ENCODE assay signal across 28 cellular contexts in the genomic region with DNA sequence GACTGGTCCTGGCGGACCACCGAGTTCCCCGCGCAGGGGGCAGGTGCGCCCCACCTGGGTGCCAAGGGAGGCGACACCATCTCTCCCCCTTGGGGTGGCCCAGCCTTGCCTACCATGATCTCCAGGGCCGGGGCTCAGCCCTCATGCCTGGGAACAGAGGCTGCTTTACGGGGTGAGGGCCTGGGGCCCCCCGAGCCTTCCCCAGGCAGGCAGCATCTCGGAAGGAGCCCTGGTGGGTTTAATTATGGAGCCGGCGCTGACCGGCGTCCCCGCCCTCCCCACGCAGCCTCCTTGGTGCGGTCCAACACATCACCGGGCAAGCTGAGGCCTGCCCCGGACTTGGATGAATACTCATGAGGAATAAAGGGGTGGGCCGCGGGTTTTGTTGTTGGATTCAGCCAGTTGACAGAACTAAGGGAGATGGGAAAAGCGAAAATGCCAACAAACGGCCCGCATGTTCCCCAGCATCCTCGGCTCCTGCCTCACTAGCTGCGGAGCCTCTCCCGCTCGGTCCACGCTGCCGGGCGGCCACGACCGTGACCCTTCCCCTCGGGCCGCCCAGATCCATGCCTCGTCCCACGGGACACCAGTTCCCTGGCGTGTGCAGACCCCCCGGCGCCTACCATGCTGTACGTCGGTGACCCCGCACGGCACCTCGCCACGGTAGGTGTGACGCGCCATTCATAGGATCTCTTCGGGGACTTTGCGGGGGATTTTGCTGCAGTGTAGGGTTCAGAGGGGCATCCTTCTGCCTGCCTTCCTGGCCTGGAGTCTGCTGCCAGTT. TPM values are rescaled to one million over a fixed set of nuclear protein-coding genes. Genes with fewer than 3 reads are reported as not detected.
A peak's percentile ranks its signal among the peaks of the same experiment; 100 is the strongest.
DNase-seq lines count a peak whose midpoint lies in the region; ATAC-seq, FAIRE-seq and TF ChIP-seq lines count a peak whose summit lies in the region.
"Had no signal": no experiment of that assay in that cellular context is flagged by ENCODE, and none has a peak within 500 bp of the region (broad histone marks: within the 10 kb centered on the region; RNA-seq: fewer than 3 reads in every experiment).

No MANE protein-coding gene starts in this region.

- no peaks in the 10 kb centered on the region for H3K4me1 Mint-ChIP-seq in T-helper 2 cell treated with Interferon-gamma antibody and Interleukin-4, amounts not matched to agents 5 μg/mL and 100 μg/mL, for 36 hours (ENCODE audit: low read depth)

- H3K4ac ChIP-seq in H1 (replicated peaks; ENCODE audit: insufficient read length, low read depth, low read length), result no peak overlapping the region

- no peak overlapping the region for H2BK12ac ChIP-seq in H1 (ENCODE audit: low read depth, low read length)

- H3K23me2 ChIP-seq in H1 (ENCODE audit: low read depth, low read length), result no peaks in the 10 kb centered on the region; the same call in 1 of the 2 replicates

- H2BK120ac ChIP-seq in H1 (replicated peaks; ENCODE audit: low read depth, low read length), result no peak overlapping the region

- H3K36me3 Mint-ChIP-seq in T-helper 2 cell treated with Interferon-gamma antibody and Interleukin-4, amounts not matched to agents 5 μg/mL and 100 μg/mL, for 36 hours (ENCODE audit: low read depth), result no peaks in the 10 kb centered on the region
- H3K36me3 Mint-ChIP-seq: CD14-positive monocyte, memory B cell had no signal

- H3K36me3 ChIP-seq in BLaER1 treated with 17β-estradiol and CSF1 and Interleukin-3, amounts not matched to agents 10 nM and 100 nM, result no peaks in the 10 kb centered on the region
- H3K36me3 ChIP-seq in H7 (replicated peaks; ENCODE audit: control insufficient read depth, insufficient read depth, low read length), result no peaks in the 10 kb centered on the region
- no peaks in the 10 kb centered on the region for H3K36me3 ChIP-seq in H1 (ENCODE audit: control insufficient read depth in 2 of 4, insufficient read depth in 4 of 4, low read length in 3 of 4)
- H3K36me3 ChIP-seq: neutrophil had no signal

- no peak for ATAC-seq in GM21825 (IDR thresholded peaks at IDR 0.05; ENCODE audit: unreplicated experiment)
- ATAC-seq: activated CD8-positive, alpha-beta T cell treated with anti-CD3 and anti-CD28 coated beads, Interleukin-2, amount 10 ng/mL, durations not matched to agents 7 days and 5 days; HCT116 had no signal

- no peak overlapping the region for H3K23ac ChIP-seq in H1 (ENCODE audit: insufficient read length)

- H3K27ac ChIP-seq in BLaER1 treated with 17β-estradiol and CSF1 and Interleukin-3, amounts not matched to agents 10 nM and 100 nM, result peak overlapping the region in 6 of 11 experiments; percentile 39 to 68 (median 60); a peak in 7 of 22 replicates
- H3K27ac ChIP-seq in H1 (ENCODE audit: low read depth, low read length), result no peak overlapping the region
- H3K27ac ChIP-seq: KMS-11, neutrophil had no signal

- H4K8ac ChIP-seq in H1 (ENCODE audit: extremely low read depth, insufficient read depth, low read length), result peak overlapping the region; percentile 28; the same call in 1 of the 2 replicates

- H3K4me1 ChIP-seq in BLaER1 treated with 17β-estradiol and CSF1 and Interleukin-3, amounts not matched to agents 10 nM and 100 nM, result peaks cover 39 to 86% (median 84%) of the 10 kb centered on the region in 10 experiments
- peaks cover 3 to 22% (median 16%) of the 10 kb centered on the region in 4 experiments for H3K4me1 ChIP-seq in H1 (replicated peaks in 1 of 4; ENCODE audit: control insufficient read depth in 3 of 4, insufficient read depth in 4 of 4, low read length in 3 of 4)

- CTCF ChIA-PET in H1 (lab: Charles Lee; ENCODE audit: partially characterized antibody), result interaction anchor here (0.9 to 2.5 kb wide), 6 partner anchors 8 to 37 kb away, joined by 3 to 8 read pairs (median 4); no protein-coding TSS in a partner anchor

- no peak overlapping the region for H3K14ac ChIP-seq in H1 (ENCODE audit: insufficient read length)

- no peak for TF ChIP-seq EP300 in H1 (IDR thresholded peaks at IDR 0.05; ENCODE audit: borderline replicate concordance in 1 of 2, low read depth in 2 of 2, low read length in 2 of 2)

- no peaks in the 10 kb centered on the region for H3K79me2 ChIP-seq in H1 (ENCODE audit: control insufficient read depth in 1 of 2, insufficient read depth in 2 of 2, low read length in 2 of 2)

- H2AK5ac ChIP-seq in H1 (ENCODE audit: low read depth, low read length), result 0 out of 2 replicates have a peak overlapping the region, but pooled peaks have one; percentile 13

- H3K27ac Mint-ChIP-seq in T-helper 2 cell treated with Interferon-gamma antibody and Interleukin-4, amounts not matched to agents 5 μg/mL and 100 μg/mL, for 36 hours, result no peak overlapping the region
- H3K27ac Mint-ChIP-seq: activated CD8-positive, alpha-beta T cell treated with anti-CD3 and anti-CD28 coated beads, Interleukin-2, amount 10 ng/mL, durations not matched to agents 7 days and 5 days; dendritic cell treated with granulocyte-macrophage colony-stimulating factor and Interleukin-4, amounts not matched to agents 40 ng/mL and 50 ng/mL, for 4 days; memory B cell had no signal

- H2BK5ac ChIP-seq in H1 (ENCODE audit: low read depth, low read length), result peak overlapping the region; percentile 52; the same call in 1 of the 2 replicates

- no peaks in the 10 kb centered on the region for H4K20me1 ChIP-seq in BLaER1 treated with 17β-estradiol and CSF1 and Interleukin-3, amounts not matched to agents 10 nM and 100 nM
- peaks cover 0 to 6% of the 10 kb centered on the region in 2 experiments for H4K20me1 ChIP-seq in H1 (replicated peaks in 1 of 2; ENCODE audit: control insufficient read depth in 1 of 2, insufficient read depth in 2 of 2, low read length in 2 of 2)

- no peak overlapping the region; the same call in 1 of the 2 replicates for H3K18ac ChIP-seq in H1 (ENCODE audit: extremely low read depth, low read length)

- POLR2A ChIA-PET in H1 (lab: Charles Lee; ENCODE audit: partially characterized antibody), result interaction anchor here (2.3 kb wide), 1 partner anchor 37 kb away, joined by 6 read pairs; no protein-coding TSS in a partner anchor

- no peaks in the 10 kb centered on the region for H3K9me3 Mint-ChIP-seq in T-helper 2 cell treated with Interferon-gamma antibody and Interleukin-4, amounts not matched to agents 5 μg/mL and 100 μg/mL, for 36 hours
- H3K9me3 Mint-ChIP-seq: dendritic cell treated with granulocyte-macrophage colony-stimulating factor and Interleukin-4, amounts not matched to agents 40 ng/mL and 50 ng/mL, for 4 days; memory B cell had no signal

- no peak for TF ChIP-seq RAD21 in H1 (IDR thresholded peaks at IDR 0.05 in 1 of 2, conservative IDR thresholded peaks at IDR 0.05 in 1 of 2; ENCODE audit: low read depth in 2 of 2, low read length in 2 of 2)

- H3K4me2 ChIP-seq in BLaER1 treated with 17β-estradiol and CSF1 and Interleukin-3, amounts not matched to agents 10 nM and 100 nM, result peak overlapping the region; percentile 15 to 97 (median 91); a peak in 19 of 22 replicates
- no peak overlapping the region for H3K4me2 ChIP-seq in H1 (ENCODE audit: insufficient read depth in 1 of 2, low read depth in 2 of 2, low read length in 2 of 2)
- H3K4me2 ChIP-seq: KMS-11, smooth muscle cell had no signal

- H4K91ac ChIP-seq in H1 (replicated peaks; ENCODE audit: insufficient read length, low read length), result peak overlapping the region; percentile 54

- no peak overlapping the region for H3K56ac ChIP-seq in H1 (replicated peaks; ENCODE audit: insufficient read length, low read depth, low read length)

- no peak overlapping the region for H3K4me3 Mint-ChIP-seq in T-helper 2 cell treated with Interferon-gamma antibody and Interleukin-4, amounts not matched to agents 5 μg/mL and 100 μg/mL, for 36 hours
- H3K4me3 Mint-ChIP-seq: activated CD8-positive, alpha-beta T cell treated with anti-CD3 and anti-CD28 coated beads, Interleukin-2, amount 10 ng/mL, durations not matched to agents 7 days and 5 days; dendritic cell treated with granulocyte-macrophage colony-stimulating factor and Interleukin-4, amounts not matched to agents 40 ng/mL and 50 ng/mL, for 4 days; memory B cell had no signal

- H2AFZ ChIP-seq in H1 (ENCODE audit: low read length), result no peak overlapping the region

- no peaks in the 10 kb centered on the region; the same call in 1 of the 2 replicates for H3K79me1 ChIP-seq in H1 (ENCODE audit: low read depth, low read length)

- H3K27me3 ChIP-seq in BLaER1 treated with 17β-estradiol and CSF1 and Interleukin-3, amounts not matched to agents 10 nM and 100 nM, result no peaks in the 10 kb centered on the region
- H3K27me3 ChIP-seq in H7 (ENCODE audit: control insufficient read depth, insufficient read depth, low read length) (no peaks in the 10 kb centered on the region; the same call in 1 of the 2 replicates), H1 (replicated peaks in 1 of 4; ENCODE audit: control insufficient read depth in 3 of 4, extremely low read depth in 1 of 4, insufficient read depth in 3 of 4, low read length in 3 of 4) (peaks cover 0 to 4% (median 1%) of the 10 kb centered on the region in 4 experiments; a peak in 2 of 7 replicates)

- no peak for TF ChIP-seq POLR2A in H1 (IDR thresholded peaks at IDR 0.05; ENCODE audit: control extremely low read depth in 1 of 2, low read depth in 2 of 2, low read length in 2 of 2)

- peak overlapping the region; percentile 72; the same call in 1 of the 2 replicates for H2BK15ac ChIP-seq in H1 (ENCODE audit: low read length)

- 89% methylated on average over 42 of the region's 50 CpGs; no CpG with 5 or more reads in 1 of the 2 experiments for WGBS in H1 (ENCODE audit: extremely low coverage in 1 of 2, insufficient coverage in 1 of 2, insufficient read length in 1 of 2, insufficient replicate concordance in 2 of 2, low coverage in 1 of 2, low lambda C conversion rate in 2 of 2, missing lambda C conversion rate in 1 of 2), 2 experiments

- no peak for FAIRE-seq in H1 (lab: Jason Lieb, UNC)
- FAIRE-seq: endometrium had no signal

- no peak overlapping the region for H3K4me3 ChIP-seq in BLaER1 treated with 17β-estradiol and CSF1 and Interleukin-3, amounts not matched to agents 10 nM and 100 nM
- no peak overlapping the region for H3K4me3 ChIP-seq in H7 (ENCODE audit: insufficient read depth, low read depth, low read length)
- no peak overlapping the region for H3K4me3 ChIP-seq in H1 (ENCODE audit: extremely low read depth in 1 of 4, insufficient read depth in 2 of 4, low read depth in 3 of 4, low read length in 4 of 4)
- H3K4me3 ChIP-seq: smooth muscle cell had no signal

- no peak overlapping the region for H2BK20ac ChIP-seq in H1 (ENCODE audit: low read length)

- TF ChIP-seq CTCF in H1 (IDR thresholded peaks at IDR 0.05; ENCODE audit: control extremely low read depth in 1 of 3, insufficient read depth in 1 of 3, low read depth in 1 of 3, low read length in 3 of 3), result no peak

- DNase-seq in H7, result peak; percentile 72
- peak; percentile 85 for DNase-seq in NCI-H345 (lab: John Stamatoyannopoulos, UW)
- DNase-seq in H1 (ENCODE audit: low read depth in 1 of 2, low spot score in 2 of 2), result no peak
- no peak for DNase-seq in activated naive CD4-positive, alpha-beta T cell treated with anti-CD3 and anti-CD28 coated beads, Interleukin-2, amount 50 U/mL, for 16 hours
- no peak for DNase-seq in NCI-H2196 (lab: John Stamatoyannopoulos, UW; ENCODE audit: unreplicated experiment)
- DNase-seq in T-helper 2 cell treated with Interferon-gamma antibody and Interleukin-4, amounts not matched to agents 5 μg/mL and 100 μg/mL, for 36 hours (ENCODE audit: low spot score), result no peak
- DNase-seq: activated CD4-positive, CD25-positive, alpha-beta regulatory T cell treated with anti-CD3 and anti-CD28 coated beads, Interleukin-2, amount 50 U/mL, for 72 hours; activated CD8-positive, alpha-beta T cell treated with anti-CD3 and anti-CD28 coated beads, Interleukin-2, amount 10 ng/mL, durations not matched to agents 7 days and 5 days; activated T-cell treated with anti-CD3 and anti-CD28 coated beads, Interleukin-2, amount 50 U/mL, for 1 hour; amniotic stem cell; GDM1; glutamatergic neuron; MV-4-11; Right ventricle myocardium superior; stimulated activated CD4-positive, alpha-beta T cell treated with anti-CD3 and anti-CD28 coated beads, Interleukin-4, amount 100 ng/mL, for 1 hour; stimulated activated naive CD4-positive, alpha-beta T cell had no signal

- no peak overlapping the region for H4K5ac ChIP-seq in H1 (ENCODE audit: insufficient read length, low read depth, low read length)

- H3K9me3 ChIP-seq in BLaER1 treated with 17β-estradiol and CSF1 and Interleukin-3, amounts not matched to agents 10 nM and 100 nM (replicated peaks in 1 of 11), result no peaks in the 10 kb centered on the region
- no peaks in the 10 kb centered on the region; a peak in 1 of 4 replicates for H3K9me3 ChIP-seq in H1 (ENCODE audit: insufficient read depth in 2 of 2, low read depth in 1 of 2, low read length in 1 of 2)
- H3K9me3 ChIP-seq: neutrophil had no signal

- H3K9ac ChIP-seq in BLaER1 treated with 17β-estradiol and CSF1 and Interleukin-3, amounts not matched to agents 10 nM and 100 nM, result peak overlapping the region in 3 of 11 experiments; percentile 20 to 58 (median 51); a peak in 4 of 22 replicates
- H3K9ac ChIP-seq in H1 (replicated peaks in 1 of 4; ENCODE audit: extremely low read depth in 1 of 4, low read depth in 3 of 4, low read length in 3 of 4), result no peak overlapping the region
- H3K9ac ChIP-seq: KMS-11 had no signal

- no peaks in the 10 kb centered on the region for H3K27me3 Mint-ChIP-seq in T-helper 2 cell treated with Interferon-gamma antibody and Interleukin-4, amounts not matched to agents 5 μg/mL and 100 μg/mL, for 36 hours (ENCODE audit: low read depth)

RNA-seq across cellular contexts. Expression of a gene that starts 38.2 kb away (rescaled TPM):
- total RNA-seq in H7 (2014; rRNA removed; shearing (Covaris generic)), result 0.55 and 1.6 TPM in 2 replicates
- 2.9 and 3.1 TPM in 2 replicates for total RNA-seq in H1 (2021; fragmentation: NEBNext Ultra II Directional; extraction: Animal tissue kit (Norgen Biotek cat#: 25700))
- polyA plus RNA-seq in H1 (2011; rRNA removed), result 2.6 and 4.2 TPM in 2 replicates
- 1.3 TPM for polyA plus RNA-seq in H1 (2011; cell fraction: cytosol; rRNA removed)
- polyA plus RNA-seq in H1 (2011; cell fraction: nucleus; rRNA removed), result 8.4 TPM
- polyA plus RNA-seq in H1 (2012, experiment 1 of 2), result 1.2 to 3.8 TPM (median 2.8 TPM) in 4 replicates
- 1.3 TPM for polyA plus RNA-seq in H1 (2012, experiment 2 of 2)
- polyA plus RNA-seq in H1 (2013, experiment 1 of 2), result 2.1 TPM
- 2.3 TPM for polyA plus RNA-seq in H1 (2013, experiment 2 of 2)
- 1.9 and 3.5 TPM in 2 replicates for polyA minus RNA-seq in H1 (2011; rRNA and poly(A)+ RNA removed)
- polyA minus RNA-seq in H1 (2011; cell fraction: cytosol; rRNA and poly(A)+ RNA removed), result 3.4 TPM
- 6.7 TPM for polyA minus RNA-seq in H1 (2011; cell fraction: nucleus; rRNA and poly(A)+ RNA removed)
- total RNA-seq: HT1080, Right ventricle myocardium superior had no signal
- polyA plus RNA-seq: AG04450, smooth muscle cell had no signal

RNA-seq across cellular contexts. Expression of a gene that starts 40.6 kb away (rescaled TPM):
- 31.5 and 33.1 TPM in 2 replicates for total RNA-seq in H7 (2014; rRNA removed; shearing (Covaris generic))
- total RNA-seq in H1 (2021; fragmentation: NEBNext Ultra II Directional; extraction: Animal tissue kit (Norgen Biotek cat#: 25700)), result 29.7 and 30.3 TPM in 2 replicates
- polyA plus RNA-seq in H1 (2011; rRNA removed), result 50.7 and 66.4 TPM in 2 replicates
- 54.2 TPM for polyA plus RNA-seq in H1 (2011; cell fraction: cytosol; rRNA removed)
- 183 TPM for polyA plus RNA-seq in H1 (2011; cell fraction: nucleus; rRNA removed)
- 29.1 to 37.1 TPM (median 32.3 TPM) in 4 replicates for polyA plus RNA-seq in H1 (2012, experiment 1 of 2)
- 26.5 TPM for polyA plus RNA-seq in H1 (2012, experiment 2 of 2)
- 23.2 TPM for polyA plus RNA-seq in H1 (2013, experiment 1 of 2)
- 21.4 TPM for polyA plus RNA-seq in H1 (2013, experiment 2 of 2)
- 32.3 and 34.3 TPM in 2 replicates for polyA minus RNA-seq in H1 (2011; rRNA and poly(A)+ RNA removed)
- 25.3 TPM for polyA minus RNA-seq in H1 (2011; cell fraction: cytosol; rRNA and poly(A)+ RNA removed)
- 44.8 TPM for polyA minus RNA-seq in H1 (2011; cell fraction: nucleus; rRNA and poly(A)+ RNA removed)

Comparison
In these comparisons a context has a peak if more than half of its experiments do, and no peak if none do; other contexts are left out.
1. H3K4me2 ChIP-seq: peak in BLaER1 treated with 17β-estradiol and CSF1 and Interleukin-3, amounts not matched to agents 10 nM and 100 nM (11 of 11); none in H1 (0 of 2).
2. DNase-seq: peak in H7 (single experiment) and NCI-H345 (single experiment); none in H1 (0 of 2), activated naive CD4-positive, alpha-beta T cell treated with anti-CD3 and anti-CD28 coated beads, Interleukin-2, amount 50 U/mL, for 16 hours (single experiment), NCI-H2196 (single experiment) and T-helper 2 cell treated with Interferon-gamma antibody and Interleukin-4, amounts not matched to agents 5 μg/mL and 100 μg/mL, for 36 hours (single experiment).